Comparison of ENCODE assay signal across 22 cellular contexts in genomic region chr15:99154271-99154670, GRCh38. TPM values are rescaled to one million over a fixed set of nuclear protein-coding genes. Genes with fewer than 3 reads are reported as not detected.
DNase-seq lines count a peak whose midpoint lies in the region; ATAC-seq, FAIRE-seq and TF ChIP-seq lines count a peak whose summit lies in the region.
"Had no signal": no experiment of that assay in that cellular context is flagged by ENCODE, and none has a peak within 500 bp of the region (broad histone marks: within the 10 kb centered on the region; RNA-seq: fewer than 3 reads in every experiment).

No MANE protein-coding gene starts in this region.

- H3K27me3 ChIP-seq in GM23248 (replicated peaks; ENCODE audit: insufficient read depth) (no peaks in the 10 kb centered on the region), endothelial cell of umbilical vein (ENCODE audit: control insufficient read depth in 2 of 2, insufficient read depth in 2 of 2, low read length in 2 of 2) (no peaks in the 10 kb centered on the region)
- H3K27me3 ChIP-seq: brain microvascular endothelial cell, sigmoid colon had no signal

- no peaks in the 10 kb centered on the region for H3K36me3 Mint-ChIP-seq in immature natural killer cell

- CTCF ChIA-PET in endothelial cell of umbilical vein (lab: Charles Lee): no interaction called here

- no peak overlapping the region for H3K27ac Mint-ChIP-seq in immature natural killer cell
- H3K27ac Mint-ChIP-seq: activated naive CD8-positive, alpha-beta T cell treated with anti-CD3 and anti-CD28 coated beads, Interleukin-2, amount 50 U/mL, for 24 hours; CD14-positive monocyte; effector memory CD8-positive, alpha-beta T cell; nephron progenitor cell had no signal

- H3K27ac ChIP-seq in GM23248 (no peak overlapping the region), endothelial cell of umbilical vein (ENCODE audit: insufficient read depth, low read depth, low read length) (no peak overlapping the region)
- H3K27ac ChIP-seq: brain microvascular endothelial cell, left ventricle myocardium inferior, sigmoid colon had no signal

- no TSS peak for BruUV-seq in endothelial cell of umbilical vein (replicated peaks; lab: Mats Ljungman, UMichigan)

- H3K27me3 Mint-ChIP-seq in immature natural killer cell (ENCODE audit: low read depth in 3 of 3): peaks cover 0 to 4% (median 2%) of the 10 kb centered on the region in 3 donors
- H3K27me3 Mint-ChIP-seq: activated naive CD8-positive, alpha-beta T cell treated with anti-CD3 and anti-CD28 coated beads, Interleukin-2, amount 50 U/mL, for 24 hours had no signal

- H3K9me3 Mint-ChIP-seq in immature natural killer cell: no peaks in the 10 kb centered on the region
- H3K9me3 Mint-ChIP-seq: activated naive CD8-positive, alpha-beta T cell treated with anti-CD3 and anti-CD28 coated beads, Interleukin-2, amount 50 U/mL, for 24 hours; effector memory CD8-positive, alpha-beta T cell; nephron progenitor cell had no signal

- TF ChIP-seq POLR2A in endothelial cell of umbilical vein (IDR thresholded peaks at IDR 0.05; ENCODE audit: low read depth, low read length): no peak

- H4K20me1 ChIP-seq in GM23248 (ENCODE audit: insufficient read depth) (no peaks in the 10 kb centered on the region), endothelial cell of umbilical vein (replicated peaks; ENCODE audit: control insufficient read depth, extremely low read depth, insufficient read depth, low read length) (no peaks in the 10 kb centered on the region)

- in situ Hi-C loops in GM23248 (cut with MboI): no loop called here

- no peaks in the 10 kb centered on the region for H3K9me2 ChIP-seq in GM23248 (ENCODE audit: insufficient read depth)

- no peak overlapping the region for H3K4me2 ChIP-seq in GM23248 (ENCODE audit: unreplicated experiment)
- H3K4me2 ChIP-seq in endothelial cell of umbilical vein (ENCODE audit: insufficient read depth, low read length): no peak overlapping the region

- no peak overlapping the region for H2AFZ ChIP-seq in GM23248
- no peak overlapping the region for H2AFZ ChIP-seq in endothelial cell of umbilical vein (ENCODE audit: low read depth, low read length)

- peak; percentile 35 for DNase-seq in GM23248
- DNase-seq in NCI-H524 (lab: John Stamatoyannopoulos, UW): peak; percentile 52 to 79
- DNase-seq in endothelial cell of umbilical vein (ENCODE audit: low read depth, low spot score): peak; percentile 21
- peak; percentile 44 for DNase-seq in mucosa of gallbladder (ENCODE audit: low spot score)
- no peak for DNase-seq in immature natural killer cell
- DNase-seq: activated CD4-positive, alpha-beta T cell treated with anti-CD3 and anti-CD28 coated beads, Interleukin-2, amount 50 U/mL, for 4 hours; activated effector memory CD4-positive, alpha-beta T cell treated with Interleukin-2 at 50 U/mL for 16 hours; activated naive CD8-positive, alpha-beta T cell treated with anti-CD3 and anti-CD28 coated beads, Interleukin-2, amount 50 U/mL, for 24 hours; brain microvascular endothelial cell; effector memory CD8-positive, alpha-beta T cell; GF-D8; glutamatergic neuron; left ventricle myocardium inferior; NCI-H1092; NCI-H1930; NCI-H2227 treated with DMSO at 0.1 percent for 48 hours; nephron progenitor cell; sigmoid colon; substantia nigra had no signal

- H3K4me3 ChIP-seq in GM23248 (no peak overlapping the region), endothelial cell of umbilical vein (replicated peaks in 1 of 3; ENCODE audit: insufficient read depth in 1 of 3, low read depth in 1 of 3, low read length in 3 of 3) (no peak overlapping the region)
- H3K4me3 ChIP-seq: left ventricle myocardium inferior, sigmoid colon had no signal

- dilution Hi-C loops in endothelial cell of umbilical vein (cut with MboI; ENCODE audit: extremely low pct_ligation_motif_present, low sequenced_read_pairs): no loop called here

- H3K9me1 ChIP-seq in endothelial cell of umbilical vein (replicated peaks; ENCODE audit: control insufficient read depth, extremely low read depth, insufficient read depth, low read length): no peaks in the 10 kb centered on the region

- no peaks in the 10 kb centered on the region for H3K4me1 Mint-ChIP-seq in immature natural killer cell

- H3K9ac ChIP-seq in GM23248 (no peak overlapping the region), endothelial cell of umbilical vein (replicated peaks; ENCODE audit: extremely low read depth, insufficient read depth, low read length) (no peak overlapping the region)

- H3K4me1 ChIP-seq in GM23248 (ENCODE audit: insufficient read depth) (0 out of 2 replicates have a peak, but pooled peaks cover 3% of the 10 kb centered on the region), endothelial cell of umbilical vein (ENCODE audit: control insufficient read depth, extremely low read depth, insufficient read depth, low read length) (peaks cover 4% of the 10 kb centered on the region)

- no peak overlapping the region for H3K4me3 Mint-ChIP-seq in immature natural killer cell
- H3K4me3 Mint-ChIP-seq: activated naive CD8-positive, alpha-beta T cell treated with anti-CD3 and anti-CD28 coated beads, Interleukin-2, amount 50 U/mL, for 24 hours; CD14-positive monocyte; effector memory CD8-positive, alpha-beta T cell; nephron progenitor cell had no signal

- ATAC-seq in GM19467 (IDR thresholded peaks at IDR 0.05; ENCODE audit: unreplicated experiment) (no peak), GM21526 (IDR thresholded peaks at IDR 0.05; ENCODE audit: low FRiP score, unreplicated experiment) (no peak)
- ATAC-seq: activated naive CD8-positive, alpha-beta T cell treated with anti-CD3 and anti-CD28 coated beads, Interleukin-2, amount 50 U/mL, for 24 hours; effector memory CD8-positive, alpha-beta T cell had no signal

- FAIRE-seq in endothelial cell of umbilical vein (lab: Jason Lieb, UNC): peak; percentile 24

- POLR2A ChIA-PET in endothelial cell of umbilical vein (lab: Charles Lee): no interaction called here

- H3F3A ChIP-seq in GM23248 (ENCODE audit: insufficient read depth): no peaks in the 10 kb centered on the region

- H3K9me3 ChIP-seq in GM23248 (ENCODE audit: low read depth) (no peaks in the 10 kb centered on the region), endothelial cell of umbilical vein (replicated peaks; ENCODE audit: control insufficient read depth, insufficient read depth, low read length) (no peaks in the 10 kb centered on the region)
- H3K9me3 ChIP-seq: left ventricle myocardium inferior, sigmoid colon had no signal

- 84 to 96% methylated on average over 2 of the region's 2 CpGs for WGBS in GM23248 (ENCODE audit: low coverage in 1 of 2, low lambda C conversion rate in 2 of 2, missing lambda C conversion rate in 2 of 2), 2 experiments

- intact Hi-C loops in endothelial cell of umbilical vein (cut with micrococcal nuclease): no loop called here

- no peak for TF ChIP-seq CTCF in endothelial cell of umbilical vein (IDR thresholded peaks at IDR 0.05; ENCODE audit: extremely low read depth in 1 of 2, insufficient read depth in 1 of 2, low read depth in 1 of 2, low read length in 2 of 2)

- H3K79me2 ChIP-seq in GM23248 (ENCODE audit: insufficient read depth) (no peaks in the 10 kb centered on the region), endothelial cell of umbilical vein (ENCODE audit: control insufficient read depth, insufficient read depth, low read length) (no peaks in the 10 kb centered on the region)

- peaks cover 4% of the 10 kb centered on the region; the same call in 1 of the 2 replicates for H3K36me3 ChIP-seq in GM23248 (ENCODE audit: low read depth)
- peaks cover 3% of the 10 kb centered on the region in 2 experiments for H3K36me3 ChIP-seq in endothelial cell of umbilical vein (ENCODE audit: control insufficient read depth in 2 of 2, extremely low read depth in 1 of 2, insufficient read depth in 2 of 2, low read length in 2 of 2)
- H3K36me3 ChIP-seq: brain microvascular endothelial cell had no signal

TF ChIP-seq in endothelial cell of umbilical vein, 7 proteins besides CTCF, POLR2A, EP300 and RAD21:
- TF ChIP-seq GATA2 (IDR thresholded peaks at IDR 0.05; ENCODE audit: insufficient read depth, insufficient read length, low read depth, low read length) (peak; percentile 37), JUN (IDR thresholded peaks at IDR 0.05; ENCODE audit: borderline replicate concordance, insufficient read depth, insufficient read length, low read depth) (no peak)

RNA-seq across cellular contexts. Expression of gene SYNM, which starts 49.4 kb away (rescaled TPM):
- 0.97 and 1.6 TPM in 2 replicates for total RNA-seq in GM23248 (2014; rRNA removed; shearing (Covaris generic))
- 0.15 and 0.18 TPM in 2 replicates for polyA plus RNA-seq in GM23248 (2016; fragmentation: Nextera tagmentation; extraction: Ambion mirVana)
- total RNA-seq in endothelial cell of umbilical vein: 10.2 and 20.4 TPM in 2 replicates
- polyA plus RNA-seq in endothelial cell of umbilical vein: 2.7 and 3.7 TPM in 2 replicates
- 2.4 and 2.5 TPM in 2 replicates for polyA plus RNA-seq in endothelial cell of umbilical vein (2011; cell fraction: cytosol; rRNA removed)
- polyA plus RNA-seq in endothelial cell of umbilical vein (2011; cell fraction: nucleus; rRNA removed): 6.9 and 7.4 TPM in 2 replicates
- polyA plus RNA-seq in endothelial cell of umbilical vein (2012): 3.8 and 7.3 TPM in 2 replicates
- polyA minus RNA-seq in endothelial cell of umbilical vein: 7.1 and 7.4 TPM in 2 replicates
- polyA minus RNA-seq in endothelial cell of umbilical vein (2011; cell fraction: cytosol; rRNA and poly(A)+ RNA removed): 21.7 TPM
- polyA minus RNA-seq in endothelial cell of umbilical vein (2011; cell fraction: nucleus; rRNA and poly(A)+ RNA removed): 3.9 and 5.2 TPM in 2 replicates
- 167 TPM for total RNA-seq in mucosa of gallbladder
- polyA plus RNA-seq in immature natural killer cell: not detected

Comparison
In these comparisons a context has a peak if more than half of its experiments do, and no peak if none do; other contexts are left out.
1. DNase-seq: peak in GM23248 (single experiment), NCI-H524 (2 of 2), endothelial cell of umbilical vein (single experiment) and mucosa of gallbladder (single experiment); none in immature natural killer cell (0 of 3).